In the genomic region with DNA sequence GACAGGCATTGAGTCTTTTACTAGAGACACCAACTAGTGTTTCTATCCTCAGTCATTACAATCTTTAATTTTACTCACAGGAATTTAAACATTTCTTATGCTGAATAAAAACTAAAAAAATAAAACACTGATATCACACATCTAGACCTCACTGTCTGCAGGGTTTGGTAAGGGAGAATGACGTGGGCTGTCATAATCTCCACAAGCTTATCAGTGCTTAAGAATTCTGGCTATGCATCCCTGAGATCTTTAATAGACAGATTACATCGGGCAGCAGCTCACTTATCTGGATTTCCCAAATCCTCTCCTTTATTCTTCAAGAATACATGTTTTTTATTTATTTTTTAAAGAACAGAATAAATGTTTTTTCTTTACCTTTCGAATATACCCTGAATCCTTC, we compare ENCODE assay signal across 6 cellular contexts.
"Had no signal": no experiment of that assay in that cellular context is flagged by ENCODE, and none has a peak within 500 bp of the region (broad histone marks: within the 10 kb centered on the region; RNA-seq: fewer than 3 reads in every experiment).

No MANE protein-coding gene starts in this region.

- H3K27ac ChIP-seq: HL-60 had no signal

- H3K9me3 Mint-ChIP-seq: HFFc6, IgD-negative memory B cell had no signal

- H3K4me2 ChIP-seq: GM23338 had no signal

- DNase-seq: HFFc6, KBM-7 had no signal

- H3K27me3 Mint-ChIP-seq: IgD-negative memory B cell had no signal

- H3K4me3 ChIP-seq: GM23338, HAP-1 had no signal

- H3K36me3 Mint-ChIP-seq: IgD-negative memory B cell had no signal

- H3K27ac Mint-ChIP-seq: GM23338, HFFc6, IgD-negative memory B cell had no signal

- H3K4me1 ChIP-seq: HAP-1 had no signal

- H3K9me3 ChIP-seq: HAP-1 had no signal

- H2AFZ ChIP-seq: GM23338 had no signal

- H3K4me3 Mint-ChIP-seq: GM23338, HFFc6, IgD-negative memory B cell had no signal

- H3K4me1 Mint-ChIP-seq: IgD-negative memory B cell had no signal
